ENCODE assay signal across 13 cellular contexts in genomic region chrX:53813663-53814440, GRCh38.
DNase-seq lines count a peak whose midpoint lies in the region; ATAC-seq, FAIRE-seq and TF ChIP-seq lines count a peak whose summit lies in the region.
"Had no signal": no experiment of that assay in that cellular context is flagged by ENCODE, and none has a peak within 500 bp of the region (broad histone marks: within the 10 kb centered on the region; RNA-seq: fewer than 3 reads in every experiment).

No MANE protein-coding gene starts in this region.

- intact Hi-C loops in PC-3 (cut with micrococcal nuclease), result no loop called here
- intact Hi-C loops in activated T-helper 1 cell treated with anti-CD3 and anti-CD28 coated beads, Interleukin-12 subunit alpha, Interleukin-12 subunit beta, Interleukin-2, Interleukin-4 antibody, amounts not matched to agents 30 ng/mL and 10 ng/mL and 1 ng/mL, durations not matched to agents 14 hours and 24 hours and 36 hours (cut with micrococcal nuclease), result no loop called here

- H3K27me3 Mint-ChIP-seq in activated T-helper 1 cell treated with anti-CD3 and anti-CD28 coated beads, Interleukin-12 subunit alpha, Interleukin-12 subunit beta, Interleukin-2, Interleukin-4 antibody, amounts not matched to agents 30 ng/mL and 10 ng/mL and 1 ng/mL, durations not matched to agents 14 hours and 24 hours and 36 hours (ENCODE audit: insufficient read depth), result no peaks in the 10 kb centered on the region

- CTCF ChIA-PET in A549 (lab: Yijun Ruan, JAX) (no interaction called here), PC-3 (lab: Charles Lee) (no interaction called here)

- H3K27ac Mint-ChIP-seq in activated T-helper 1 cell treated with anti-CD3 and anti-CD28 coated beads, Interleukin-12 subunit alpha, Interleukin-12 subunit beta, Interleukin-2, Interleukin-4 antibody, amounts not matched to agents 30 ng/mL and 10 ng/mL and 1 ng/mL, durations not matched to agents 14 hours and 24 hours and 36 hours, result no peak overlapping the region
- H3K27ac Mint-ChIP-seq: CD4-positive, CD25-positive, alpha-beta regulatory T cell had no signal

- peak overlapping the region; percentile 24 to 60; a peak in 3 of 6 replicates for H3K27ac ChIP-seq in A549
- H3K27ac ChIP-seq in PC-3 (ENCODE audit: low read length), result peak overlapping the region; percentile 51
- H3K27ac ChIP-seq in foreskin keratinocyte, result no peak overlapping the region
- H3K27ac ChIP-seq: BLaER1 treated with 17β-estradiol and CSF1 and Interleukin-3, amounts not matched to agents 10 nM and 100 nM had no signal

- 0 out of 6 replicates have a peak, but pooled peaks of 1 of the 2 experiments have one; percentile 56 for ATAC-seq in A549
- ATAC-seq in PC-3, result peak; percentile 70
- peak; percentile 39 for ATAC-seq in foreskin keratinocyte

- no peak for FAIRE-seq in A549 (lab: Jason Lieb, UNC)
- FAIRE-seq: GM12892 had no signal

- H3K4me1 ChIP-seq in A549, result peaks cover 9% of the 10 kb centered on the region
- peaks cover 15% of the 10 kb centered on the region for H3K4me1 ChIP-seq in PC-3 (ENCODE audit: insufficient read depth, low read length)
- H3K4me1 ChIP-seq in foreskin keratinocyte, result no peaks in the 10 kb centered on the region

- no peaks in the 10 kb centered on the region for H3K79me2 ChIP-seq in PC-3 (ENCODE audit: low read length)

- no peaks in the 10 kb centered on the region for H3K9me3 Mint-ChIP-seq in activated T-helper 1 cell treated with anti-CD3 and anti-CD28 coated beads, Interleukin-12 subunit alpha, Interleukin-12 subunit beta, Interleukin-2, Interleukin-4 antibody, amounts not matched to agents 30 ng/mL and 10 ng/mL and 1 ng/mL, durations not matched to agents 14 hours and 24 hours and 36 hours
- H3K9me3 Mint-ChIP-seq: CD4-positive, CD25-positive, alpha-beta regulatory T cell had no signal

- H3K9me3 ChIP-seq in A549 (no peaks in the 10 kb centered on the region), PC-3 (ENCODE audit: low read length) (no peaks in the 10 kb centered on the region)
- H3K9me3 ChIP-seq: BLaER1 treated with 17β-estradiol and CSF1 and Interleukin-3, amounts not matched to agents 10 nM and 100 nM had no signal

- TF ChIP-seq POLR2A in A549 (IDR thresholded peaks at IDR 0.05; ENCODE audit: low read length), result no peak

- H3K36me3 Mint-ChIP-seq in activated T-helper 1 cell treated with anti-CD3 and anti-CD28 coated beads, Interleukin-12 subunit alpha, Interleukin-12 subunit beta, Interleukin-2, Interleukin-4 antibody, amounts not matched to agents 30 ng/mL and 10 ng/mL and 1 ng/mL, durations not matched to agents 14 hours and 24 hours and 36 hours (ENCODE audit: low read depth), result no peaks in the 10 kb centered on the region
- H3K36me3 Mint-ChIP-seq: CD4-positive, CD25-positive, alpha-beta regulatory T cell had no signal

- DNase-seq in A549 (ENCODE audit: low read depth in 1 of 2, low spot score in 1 of 2) (no peak), Daoy (ENCODE audit: low read depth) (peak; percentile 70), PC-3 (peak; percentile 82), foreskin keratinocyte (peak in 1 of 2 donors; percentile 18), SK-N-DZ (ENCODE audit: low spot score) (no peak), H7 (no peak)
- DNase-seq in activated T-helper 1 cell treated with anti-CD3 and anti-CD28 coated beads, Interleukin-12 subunit alpha, Interleukin-12 subunit beta, Interleukin-2, Interleukin-4 antibody, amounts not matched to agents 30 ng/mL and 10 ng/mL and 1 ng/mL, durations not matched to agents 14 hours and 24 hours and 36 hours (ENCODE audit: low spot score), result no peak
- DNase-seq: CD4-positive, CD25-positive, alpha-beta regulatory T cell; DMS79; EL; GDM1 had no signal

- WGBS in A549 (ENCODE audit: missing lambda C conversion rate), result 55% methylated on average over 7 of the region's 15 CpGs

- H2AFZ ChIP-seq in PC-3 (ENCODE audit: low read length), result peak overlapping the region; percentile 73

- POLR2A ChIA-PET in A549 (lab: Yijun Ruan, JAX), result no interaction called here
- POLR2A ChIA-PET in PC-3 (lab: Charles Lee; ENCODE audit: unreplicated experiment), result no interaction called here

- H3K4me1 Mint-ChIP-seq in activated T-helper 1 cell treated with anti-CD3 and anti-CD28 coated beads, Interleukin-12 subunit alpha, Interleukin-12 subunit beta, Interleukin-2, Interleukin-4 antibody, amounts not matched to agents 30 ng/mL and 10 ng/mL and 1 ng/mL, durations not matched to agents 14 hours and 24 hours and 36 hours (ENCODE audit: low read depth), result peaks cover 18% of the 10 kb centered on the region
- H3K4me1 Mint-ChIP-seq: CD4-positive, CD25-positive, alpha-beta regulatory T cell had no signal

- no peaks in the 10 kb centered on the region for H3K9me2 ChIP-seq in PC-3 (replicated peaks; ENCODE audit: low read length)

- H3K4me3 Mint-ChIP-seq in activated T-helper 1 cell treated with anti-CD3 and anti-CD28 coated beads, Interleukin-12 subunit alpha, Interleukin-12 subunit beta, Interleukin-2, Interleukin-4 antibody, amounts not matched to agents 30 ng/mL and 10 ng/mL and 1 ng/mL, durations not matched to agents 14 hours and 24 hours and 36 hours, result no peak overlapping the region
- H3K4me3 Mint-ChIP-seq: CD4-positive, CD25-positive, alpha-beta regulatory T cell had no signal

- H3K36me3 ChIP-seq in PC-3 (ENCODE audit: low read depth, low read length) (no peaks in the 10 kb centered on the region), H7 (replicated peaks; ENCODE audit: control insufficient read depth, insufficient read depth, low read length) (no peaks in the 10 kb centered on the region)
- H3K36me3 ChIP-seq: BLaER1 treated with 17β-estradiol and CSF1 and Interleukin-3, amounts not matched to agents 10 nM and 100 nM had no signal

- no TSS peak for BruUV-seq in PC-3 (replicated peaks; lab: Mats Ljungman, UMichigan)

- H3K4me3 ChIP-seq in A549, result no peak overlapping the region
- H3K4me3 ChIP-seq in PC-3 (ENCODE audit: low read length), result peak overlapping the region; percentile 37; the same call in 1 of the 2 replicates
- no peak overlapping the region for H3K4me3 ChIP-seq in H7 (ENCODE audit: insufficient read depth, low read depth, low read length)
- H3K4me3 ChIP-seq: BLaER1 treated with 17β-estradiol and CSF1 and Interleukin-3, amounts not matched to agents 10 nM and 100 nM had no signal

- no peaks in the 10 kb centered on the region for H3F3A ChIP-seq in PC-3 (ENCODE audit: low read length, unreplicated experiment)

- TF ChIP-seq CTCF in A549 (IDR thresholded peaks at IDR 0.05), result no peak
- TF ChIP-seq CTCF in PC-3 (conservative IDR thresholded peaks at IDR 0.05; ENCODE audit: low read depth, low read length), result no peak
- TF ChIP-seq CTCF in foreskin keratinocyte (conservative IDR thresholded peaks at IDR 0.05), result no peak

- TF ChIP-seq RAD21 in A549 (conservative IDR thresholded peaks at IDR 0.05 in 1 of 2, IDR thresholded peaks at IDR 0.05 in 1 of 2), result no peak

- H3K27me3 ChIP-seq in PC-3 (ENCODE audit: low read length) (no peaks in the 10 kb centered on the region), foreskin keratinocyte (no peaks in the 10 kb centered on the region), H7 (ENCODE audit: control insufficient read depth, insufficient read depth, low read length) (no peaks in the 10 kb centered on the region)

- H4K20me1 ChIP-seq in PC-3 (ENCODE audit: low read length), result no peaks in the 10 kb centered on the region
- H4K20me1 ChIP-seq: BLaER1 treated with 17β-estradiol and CSF1 and Interleukin-3, amounts not matched to agents 10 nM and 100 nM had no signal

- H3K9ac ChIP-seq in PC-3 (ENCODE audit: low read length), result no peak overlapping the region
- H3K9ac ChIP-seq: BLaER1 treated with 17β-estradiol and CSF1 and Interleukin-3, amounts not matched to agents 10 nM and 100 nM had no signal

- no peak for TF ChIP-seq EP300 in A549 (IDR thresholded peaks at IDR 0.05)

- H3K4me2 ChIP-seq in A549 (peak overlapping the region; percentile 47; the same call in 2 of the 3 replicates), PC-3 (ENCODE audit: low read length) (peak overlapping the region; percentile 71)
- H3K4me2 ChIP-seq: BLaER1 treated with 17β-estradiol and CSF1 and Interleukin-3, amounts not matched to agents 10 nM and 100 nM had no signal

TF ChIP-seq in A549, 52 proteins besides CTCF, POLR2A, EP300 and RAD21 (continues in another document):
- TF ChIP-seq ZFP36 (IDR thresholded peaks at IDR 0.05; ENCODE audit: borderline replicate concordance, partially characterized antibody), result no peak
- no peak for TF ChIP-seq RARB (CRISPR knock-in tag; IDR thresholded peaks at IDR 0.05)
- no peak for TF ChIP-seq KDM5A (IDR thresholded peaks at IDR 0.05)
- no peak for TF ChIP-seq FOSB (CRISPR knock-in tag; IDR thresholded peaks at IDR 0.05)
- TF ChIP-seq MAZ (IDR thresholded peaks at IDR 0.05; ENCODE audit: borderline replicate concordance, low read depth, low read length), result no peak
- TF ChIP-seq SMC3 (IDR thresholded peaks at IDR 0.05), result no peak
- no peak for TF ChIP-seq HOXB13 (CRISPR knock-in tag; IDR thresholded peaks at IDR 0.05; ENCODE audit: low read depth)
- TF ChIP-seq NFE2L2 (conservative IDR thresholded peaks at IDR 0.05; ENCODE audit: low read length), result no peak
- no peak for TF ChIP-seq HMGXB4 (CRISPR knock-in tag; IDR thresholded peaks at IDR 0.05; ENCODE audit: borderline replicate concordance)
- TF ChIP-seq NPAS2 (CRISPR knock-in tag; IDR thresholded peaks at IDR 0.05; ENCODE audit: borderline replicate concordance), result no peak
- TF ChIP-seq RNF2 (IDR thresholded peaks at IDR 0.05; ENCODE audit: borderline replicate concordance, low read depth), result no peak
- TF ChIP-seq TFCP2L1 (CRISPR knock-in tag; IDR thresholded peaks at IDR 0.05), result no peak
- TF ChIP-seq EHMT2 (IDR thresholded peaks at IDR 0.05; ENCODE audit: low read depth), result no peak
- TF ChIP-seq MAX (IDR thresholded peaks at IDR 0.05), result no peak
- no peak for TF ChIP-seq RCOR1 (IDR thresholded peaks at IDR 0.05; ENCODE audit: low read depth, low read length)

Comparison
In these comparisons a context has a peak if more than half of its experiments do, and no peak if none do; other contexts are left out.
1. DNase-seq: peak in Daoy (single experiment) and PC-3 (single experiment); none in A549 (0 of 2), activated T-helper 1 cell treated with anti-CD3 and anti-CD28 coated beads, Interleukin-12 subunit alpha, Interleukin-12 subunit beta, Interleukin-2, Interleukin-4 antibody, amounts not matched to agents 30 ng/mL and 10 ng/mL and 1 ng/mL, durations not matched to agents 14 hours and 24 hours and 36 hours (single experiment), SK-N-DZ (single experiment) and H7 (single experiment).